In genomic region chr13:110615005-110615321, GRCh38 we compare ENCODE assay signal across 8 cellular contexts. TPM values are rescaled to one million over a fixed set of nuclear protein-coding genes. Genes with fewer than 3 reads are reported as not detected.
A peak's percentile ranks its signal among the peaks of the same experiment; 100 is the strongest.
DNase-seq lines count a peak whose midpoint lies in the region; ATAC-seq, FAIRE-seq and TF ChIP-seq lines count a peak whose summit lies in the region.

No MANE protein-coding gene starts in this region.

- BruUV-seq in Calu3 (replicated peaks; lab: Mats Ljungman, UMichigan): TSS peak; percentile 57

- H3K27ac ChIP-seq in SJCRH30 (peak overlapping the region; percentile 48), pancreas (peak overlapping the region; percentile 78 to 94 (median 90))

- CTCF ChIA-PET in Calu3 (lab: Charles Lee): interaction anchor here (0.6 kb wide), 1 partner anchor 40 kb away, joined by 3 read pairs; no protein-coding TSS in a partner anchor

- ATAC-seq in pancreas (no peak), GM18520 (IDR thresholded peaks at IDR 0.05; ENCODE audit: unreplicated experiment) (no peak)

- H3K27me3 ChIP-seq in SJCRH30 (no peaks in the 10 kb centered on the region), pancreas (no peaks in the 10 kb centered on the region)

- no peak for DNase-seq in Calu3
- no peak for DNase-seq in SJCRH30
- no peak for DNase-seq in epithelial cell of proximal tubule (ENCODE audit: low read depth)
- DNase-seq in pancreas: peak in 1 of 6 donors; percentile 37
- DNase-seq in DMS79 (lab: John Stamatoyannopoulos, UW): no peak
- DNase-seq in GM12891 (ENCODE audit: insufficient read length, low spot score): no peak
- no peak for DNase-seq in GM10266 (ENCODE audit: extremely low spot score)

- H3K36me3 ChIP-seq in SJCRH30 (no peaks in the 10 kb centered on the region), pancreas (no peaks in the 10 kb centered on the region)

- H3K4me1 ChIP-seq in SJCRH30: peaks cover 8% of the 10 kb centered on the region; the same call in 1 of the 2 replicates
- peaks cover 21 to 32% (median 22%) of the 10 kb centered on the region in 3 donors for H3K4me1 ChIP-seq in pancreas

- H3K36me3 Mint-ChIP-seq in Calu3 (ENCODE audit: insufficient read depth, unreplicated experiment): peaks cover 26% of the 10 kb centered on the region

- no peak for TF ChIP-seq POLR2A in GM12891 (IDR thresholded peaks at IDR 0.05; ENCODE audit: low read depth, low read length)

- H3K27me3 Mint-ChIP-seq in Calu3 (ENCODE audit: unreplicated experiment): no peaks in the 10 kb centered on the region

- 83 to 84% methylated on average over 11 of the region's 11 CpGs for WGBS in pancreas, 2 donors

- H3K4me3 ChIP-seq in SJCRH30 (peak overlapping the region; percentile 86), epithelial cell of proximal tubule (ENCODE audit: low read depth, low read length) (peak overlapping the region; percentile 87), pancreas (peak overlapping the region; percentile 74 to 98 (median 94))

- no peak for TF ChIP-seq CTCF in Calu3 (IDR thresholded peaks at IDR 0.05; ENCODE audit: unreplicated experiment)
- TF ChIP-seq CTCF in epithelial cell of proximal tubule (conservative IDR thresholded peaks at IDR 0.05; ENCODE audit: low read depth, low read length): no peak
- no peak for TF ChIP-seq CTCF in pancreas (IDR thresholded peaks at IDR 0.05)
- TF ChIP-seq CTCF in GM10266 (IDR thresholded peaks at IDR 0.05; ENCODE audit: control insufficient read depth, insufficient read depth, low read depth, missing control alignments): no peak

- peak overlapping the region; percentile 69 for H3K4me3 Mint-ChIP-seq in Calu3 (ENCODE audit: low read depth, unreplicated experiment)

- no peaks in the 10 kb centered on the region for H3K9me3 Mint-ChIP-seq in Calu3 (ENCODE audit: low read depth, unreplicated experiment)

- no peak overlapping the region for H3K27ac Mint-ChIP-seq in Calu3 (ENCODE audit: unreplicated experiment)

- intact Hi-C loops in Calu3 (cut with micrococcal nuclease; ENCODE audit: unreplicated experiment) (no loop called here), pancreas (cut with DNase I) (no loop called here)

- peaks cover 14% of the 10 kb centered on the region for H3K4me1 Mint-ChIP-seq in Calu3 (ENCODE audit: low read depth, unreplicated experiment)

- no peaks in the 10 kb centered on the region for H3K9me3 ChIP-seq in SJCRH30 (replicated peaks)
- H3K9me3 ChIP-seq in pancreas: no peaks in the 10 kb centered on the region

- FAIRE-seq in pancreas (lab: Jason Lieb, UNC) (no peak), GM12891 (lab: Jason Lieb, UNC) (no peak)

TF ChIP-seq in GM12891, 5 proteins besides CTCF, POLR2A, EP300 and RAD21:
- TF ChIP-seq SPI1 (IDR thresholded peaks at IDR 0.05; ENCODE audit: low read depth, low read length) (no peak), POLR2AphosphoS5 (IDR thresholded peaks at IDR 0.05; ENCODE audit: low read depth, low read length) (no peak), TAF1 (IDR thresholded peaks at IDR 0.05; ENCODE audit: low read depth, low read length) (no peak), PAX5 (IDR thresholded peaks at IDR 0.05; ENCODE audit: insufficient read depth, low read length, severe bottlenecking) (no peak)

RNA-seq across cellular contexts. Expression of gene NAXD, which starts 0.4 kb away (rescaled TPM):
- total RNA-seq in Calu3 (2022) (11.5 and 14.0 TPM in 2 replicates), epithelial cell of proximal tubule (16.0 and 16.7 TPM in 2 replicates), pancreas (10 to 100 TPM; 17.4 to 25.1 (median 19.4) TPM)
- total RNA-seq in SJCRH30 (2014; rRNA removed; shearing (Covaris generic)): 17.3 and 19.5 TPM in 2 replicates
- 10 to 100 TPM; 34.8 to 56.4 TPM for polyA plus RNA-seq in pancreas
- 28.0 TPM for polyA plus RNA-seq in GM12891 (2012; ENCODE audit: low read depth, missing spikeins)

RNA-seq across cellular contexts. Expression of gene RAB20, which starts 53.4 kb away (rescaled TPM):
- total RNA-seq in Calu3 (2022) (9.7 and 11.9 TPM in 2 replicates), epithelial cell of proximal tubule (6.7 and 17.0 TPM in 2 replicates), pancreas (10 to 100 TPM in 5 of 6 donors, 1 to 10 TPM in 1; 9.3 to 23.1 (median 14.2) TPM)
- 5.7 and 5.8 TPM in 2 replicates for total RNA-seq in SJCRH30 (2014; rRNA removed; shearing (Covaris generic))
- polyA plus RNA-seq in pancreas: 10 to 100 TPM; 10.9 to 23.6 TPM
- 24.1 TPM for polyA plus RNA-seq in GM12891 (2012; ENCODE audit: low read depth, missing spikeins)
